Comparison of ENCODE assay signal across 8 cellular contexts in genomic region chr22:42614312-42615091, GRCh38. TPM values are rescaled to one million over a fixed set of nuclear protein-coding genes. Genes with fewer than 3 reads are reported as not detected.
DNase-seq lines count a peak whose midpoint lies in the region; ATAC-seq and TF ChIP-seq lines count a peak whose summit lies in the region.

POLDIP3 (minus strand) TSS chr22:42614883; CDS start chr22:42614857, 26 bp downstream.

- peak within 1 kb of the TSS; percentile 75 to 95 for H3K4me3 ChIP-seq in testis

- H3K36me3 ChIP-seq in testis (ENCODE audit: low read depth, missing control alignments), result no peaks in the 10 kb centered on the region

- intact Hi-C loops in testis (cut with DNase I; ENCODE audit: low total_unique reads), result no loop called here

- H3K9me3 Mint-ChIP-seq in activated naive CD4-positive, alpha-beta T cell treated with anti-CD3 and anti-CD28 coated beads, Interleukin-2, amount 50 U/mL, for 24 hours, result no peaks in the 10 kb centered on the region

- TF ChIP-seq CTCF in omental fat pad (IDR thresholded peaks at IDR 0.05), result no peak
- TF ChIP-seq CTCF in testis (IDR thresholded peaks at IDR 0.05), result peak in 2 of 3 experiments; percentile 35 to 52

- peaks cover 39% of the 10 kb centered on the region for H3K4me1 ChIP-seq in testis

- peak within 1 kb of the TSS; percentile 92 to 95 for H3K27ac ChIP-seq in testis

- H3K9me3 ChIP-seq in testis, result no peaks in the 10 kb centered on the region

- H3K4me3 Mint-ChIP-seq in activated naive CD4-positive, alpha-beta T cell treated with anti-CD3 and anti-CD28 coated beads, Interleukin-2, amount 50 U/mL, for 24 hours, result peak within 1 kb of the TSS; percentile 99

- H3K4me1 Mint-ChIP-seq in activated naive CD4-positive, alpha-beta T cell treated with anti-CD3 and anti-CD28 coated beads, Interleukin-2, amount 50 U/mL, for 24 hours, result peaks cover 53% of the 10 kb centered on the region

- TF ChIP-seq POLR2A in GM10847 (IDR thresholded peaks at IDR 0.05; ENCODE audit: extremely low read depth, insufficient read length) (peak; percentile 64), testis (IDR thresholded peaks at IDR 0.05) (peak; percentile 57)

- H3K36me3 Mint-ChIP-seq in activated naive CD4-positive, alpha-beta T cell treated with anti-CD3 and anti-CD28 coated beads, Interleukin-2, amount 50 U/mL, for 24 hours, result peaks cover 5% of the 10 kb centered on the region

- H3K27ac Mint-ChIP-seq in activated naive CD4-positive, alpha-beta T cell treated with anti-CD3 and anti-CD28 coated beads, Interleukin-2, amount 50 U/mL, for 24 hours, result peak within 1 kb of the TSS; percentile 100

- WGBS in testis, 2 donors, result 0 to 1% methylated on average over 33 to 73 of the region's 85 CpGs

- peak; percentile 98 for DNase-seq in NCI-H1092 (lab: John Stamatoyannopoulos, UW)
- peak; percentile 95 for DNase-seq in glomerular endothelial cell (ENCODE audit: extremely low read depth, low read depth, low spot score)
- DNase-seq in omental fat pad (ENCODE audit: low spot score), result peak; percentile 98
- DNase-seq in testis, result peak; percentile 100

- ATAC-seq in HG02610 (IDR thresholded peaks at IDR 0.05; ENCODE audit: unreplicated experiment), result peak; percentile 59
- ATAC-seq in SK-N-SH treated with all-trans-retinoic acid at 6 μM for 48 hours, result peak; percentile 80
- ATAC-seq in omental fat pad (ENCODE audit: low FRiP score), result peak; percentile 86

- H3K27me3 ChIP-seq in testis, result no peaks in the 10 kb centered on the region

- H3K27me3 Mint-ChIP-seq in activated naive CD4-positive, alpha-beta T cell treated with anti-CD3 and anti-CD28 coated beads, Interleukin-2, amount 50 U/mL, for 24 hours, result no peaks in the 10 kb centered on the region

TF ChIP-seq in SK-N-SH treated with all-trans-retinoic acid at 6 μM for 48 hours, 23 proteins besides CTCF, POLR2A, EP300 and RAD21:
- TF ChIP-seq ZFP30 (CRISPR knock-in tag; IDR thresholded peaks at IDR 0.05), result no peak
- TF ChIP-seq ISL1 (CRISPR knock-in tag; IDR thresholded peaks at IDR 0.05), result no peak
- TF ChIP-seq BACH2 (CRISPR knock-in tag; IDR thresholded peaks at IDR 0.05; ENCODE audit: borderline replicate concordance), result no peak
- no peak for TF ChIP-seq TOX (CRISPR knock-in tag; IDR thresholded peaks at IDR 0.05; ENCODE audit: borderline replicate concordance)
- no peak for TF ChIP-seq TSHZ2 (CRISPR knock-in tag; IDR thresholded peaks at IDR 0.05)
- TF ChIP-seq ZFP3 (CRISPR knock-in tag; IDR thresholded peaks at IDR 0.05), result no peak
- no peak for TF ChIP-seq PPARA (CRISPR knock-in tag; IDR thresholded peaks at IDR 0.05; ENCODE audit: borderline replicate concordance)

RNA-seq across cellular contexts. Expression of gene POLDIP3, which starts in this region (rescaled TPM):
- total RNA-seq in glomerular endothelial cell (25.4 and 31.9 TPM in 2 replicates), omental fat pad (10 to 100 TPM; 25.0 to 44.9 (median 30.7) TPM), testis (10 to 100 TPM; 57.5 to 60.5 TPM)
- polyA plus RNA-seq in testis (ENCODE audit: insufficient read depth, low read depth, low replicate concordance), result 76.9 TPM

Comparison
In these comparisons a context has a peak if more than half of its experiments do, and no peak if none do; other contexts are left out.
1. Peak in every context shown above with its lines: DNase-seq, ATAC-seq, H3K4me3 ChIP-seq and H3K27ac ChIP-seq.
2. CTCF ChIP-seq: peak in testis (2 of 3); none in omental fat pad (0 of 3).